ENCODE assay signal across 1 cellular context in the genomic region with DNA sequence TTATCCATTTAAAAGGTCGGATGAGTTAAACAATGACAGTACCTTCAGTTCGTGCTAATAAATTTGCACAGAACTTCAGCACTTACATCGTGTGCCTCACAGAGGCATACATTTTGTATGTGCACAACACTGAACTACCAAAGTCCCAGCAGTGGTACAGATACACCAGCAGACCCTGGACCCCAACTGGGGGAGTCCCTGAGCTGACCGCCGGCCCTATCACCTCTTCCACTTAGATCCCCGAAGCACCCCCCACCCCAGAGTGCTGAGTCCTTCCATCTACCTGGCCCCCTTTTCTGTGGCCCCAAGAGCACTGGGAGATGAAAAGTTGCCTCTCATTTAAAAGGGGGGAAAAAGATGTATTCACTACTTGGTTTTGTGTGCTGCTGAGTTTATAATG.
TF ChIP-seq lines count a peak whose summit lies in the region.

No MANE protein-coding gene starts in this region.

TF ChIP-seq in IMR-90, 13 proteins besides CTCF, POLR2A, EP300 and RAD21:
- no peak for TF ChIP-seq CHD1 (IDR thresholded peaks at IDR 0.05; ENCODE audit: low read depth, low read length)
- no peak for TF ChIP-seq BHLHE40 (IDR thresholded peaks at IDR 0.05; ENCODE audit: low read depth, low read length)
- no peak for TF ChIP-seq MAZ (IDR thresholded peaks at IDR 0.05; ENCODE audit: borderline replicate concordance, low read depth, low read length)
- TF ChIP-seq, protein P1, sequence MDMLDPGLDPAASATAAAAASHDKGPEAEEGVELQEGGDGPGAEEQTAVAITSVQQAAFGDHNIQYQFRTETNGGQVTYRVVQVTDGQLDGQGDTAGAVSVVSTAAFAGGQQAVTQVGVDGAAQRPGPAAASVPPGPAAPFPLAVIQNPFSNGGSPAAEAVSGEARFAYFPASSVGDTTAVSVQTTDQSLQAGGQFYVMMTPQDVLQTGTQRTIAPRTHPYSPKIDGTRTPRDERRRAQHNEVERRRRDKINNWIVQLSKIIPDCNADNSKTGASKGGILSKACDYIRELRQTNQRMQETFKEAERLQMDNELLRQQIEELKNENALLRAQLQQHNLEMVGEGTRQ (IDR thresholded peaks at IDR 0.05; ENCODE audit: low read depth, low read length) = no peak
- no peak for TF ChIP-seq SMC3 (IDR thresholded peaks at IDR 0.05; ENCODE audit: low read depth, low read length)
- TF ChIP-seq CEBPB (IDR thresholded peaks at IDR 0.05; ENCODE audit: low read depth, low read length) = no peak
- no peak for TF ChIP-seq RFX5 (IDR thresholded peaks at IDR 0.05; ENCODE audit: low read depth, low read length)
- no peak for TF ChIP-seq NFE2L2 (IDR thresholded peaks at IDR 0.05; ENCODE audit: low read depth, low read length)
TF ChIP-seq in IMR-90: peak in this region for 0.
